ENCODE assay signal across 8 cellular contexts in genomic region chr5:133968057-133968993, GRCh38. TPM values are rescaled to one million over a fixed set of nuclear protein-coding genes. Genes with fewer than 3 reads are reported as not detected.
DNase-seq lines count a peak whose midpoint lies in the region; ATAC-seq and TF ChIP-seq lines count a peak whose summit lies in the region.

Gene C5orf15, minus strand, starts transcription at chr5:133968625. Its CDS starts 41 bp downstream, at chr5:133968584.

- H3K27me3 Mint-ChIP-seq in natural killer cell treated with Interleukin-12 subunit alpha and Interleukin-12 subunit beta and Interleukin-15 and Interleukin-18, amount 100 ng/mL, for 72 hours, result no peaks in the 10 kb centered on the region

- H3K36me3 Mint-ChIP-seq in natural killer cell treated with Interleukin-12 subunit alpha and Interleukin-12 subunit beta and Interleukin-15 and Interleukin-18, amount 100 ng/mL, for 72 hours, result peaks cover 4% of the 10 kb centered on the region

- peak; percentile 99 for DNase-seq in ELR (ENCODE audit: low read depth)
- peak; percentile 89 for DNase-seq in H7
- peak; percentile 97 for DNase-seq in M059J (ENCODE audit: low read depth)
- DNase-seq in SHP77 (lab: John Stamatoyannopoulos, UW), result peak; percentile 95 to 98
- DNase-seq in activated effector memory CD4-positive, alpha-beta T cell treated with Interleukin-2 at 50 U/mL for 16 hours, result peak; percentile 81
- DNase-seq in fibroblast of pulmonary artery (ENCODE audit: low read depth), result peak; percentile 98
- peak; percentile 95 for DNase-seq in natural killer cell treated with Interleukin-12 subunit alpha and Interleukin-12 subunit beta and Interleukin-15 and Interleukin-18, amount 100 ng/mL, for 72 hours (ENCODE audit: low spot score)
- DNase-seq in stimulated activated naive CD8-positive, alpha-beta T cell treated with anti-CD3 and anti-CD28 coated beads, Interleukin-15, Interleukin-2, amounts not matched to agents 100 U/mL and 50 U/mL, for 24 hours, result peak; percentile 94

- H3K27ac Mint-ChIP-seq in natural killer cell treated with Interleukin-12 subunit alpha and Interleukin-12 subunit beta and Interleukin-15 and Interleukin-18, amount 100 ng/mL, for 72 hours, result peak within 1 kb of the TSS; percentile 91 to 100

- H3K4me1 Mint-ChIP-seq in natural killer cell treated with Interleukin-12 subunit alpha and Interleukin-12 subunit beta and Interleukin-15 and Interleukin-18, amount 100 ng/mL, for 72 hours (ENCODE audit: low read depth in 2 of 2), result peaks cover 32 to 40% of the 10 kb centered on the region in 2 donors

- no peak for TF ChIP-seq CTCF in fibroblast of pulmonary artery (IDR thresholded peaks at IDR 0.05; ENCODE audit: low read length, missing control alignments)

- H3K9me3 Mint-ChIP-seq in natural killer cell treated with Interleukin-12 subunit alpha and Interleukin-12 subunit beta and Interleukin-15 and Interleukin-18, amount 100 ng/mL, for 72 hours, result no peaks in the 10 kb centered on the region

- H3K4me3 Mint-ChIP-seq in natural killer cell treated with Interleukin-12 subunit alpha and Interleukin-12 subunit beta and Interleukin-15 and Interleukin-18, amount 100 ng/mL, for 72 hours, result peak within 1 kb of the TSS; percentile 88

- H3K4me3 ChIP-seq in H7 (ENCODE audit: insufficient read depth, low read depth, low read length) (peak within 1 kb of the TSS; percentile 72), fibroblast of pulmonary artery (replicated peaks; ENCODE audit: low read depth, low read length) (peak within 1 kb of the TSS; percentile 98)

- no peaks in the 10 kb centered on the region for H3K27me3 ChIP-seq in H7 (ENCODE audit: control insufficient read depth, insufficient read depth, low read length)

- ATAC-seq in natural killer cell treated with Interleukin-12 subunit alpha and Interleukin-12 subunit beta and Interleukin-15 and Interleukin-18, amount 100 ng/mL, for 72 hours, result peak; percentile 99 to 100
- peak; percentile 99 for ATAC-seq in stimulated activated naive CD8-positive, alpha-beta T cell treated with anti-CD3 and anti-CD28 coated beads, Interleukin-15, Interleukin-2, amounts not matched to agents 100 U/mL and 50 U/mL, for 24 hours

- peaks cover 6% of the 10 kb centered on the region; the same call in 1 of the 2 replicates for H3K36me3 ChIP-seq in H7 (replicated peaks; ENCODE audit: control insufficient read depth, insufficient read depth, low read length)

RNA-seq across cellular contexts. Expression of gene C5orf15, which starts in this region (rescaled TPM):
- 48.7 and 55.5 TPM in 2 replicates for total RNA-seq in H7 (2014; rRNA removed; shearing (Covaris generic))
- total RNA-seq in M059J (2014; rRNA removed; shearing (Covaris generic)), result 196 and 216 TPM in 2 replicates
- total RNA-seq in natural killer cell treated with Interleukin-12 subunit alpha and Interleukin-12 subunit beta and Interleukin-15 and Interleukin-18, amount 100 ng/mL, for 72 hours, result 10 to 100 TPM; 16.7 to 41.6 TPM

Comparison
In these comparisons a context has a peak if more than half of its experiments do, and no peak if none do; other contexts are left out.
1. Peak in every context shown above with its lines: DNase-seq, ATAC-seq and H3K4me3 ChIP-seq.